Comparison of ENCODE assay signal across 23 cellular contexts in genomic region chr1:175597206-175597605, GRCh38.
"Had no signal": no experiment of that assay in that cellular context is flagged by ENCODE, and none has a peak within 500 bp of the region (broad histone marks: within the 10 kb centered on the region; RNA-seq: fewer than 3 reads in every experiment).

No MANE protein-coding gene starts in this region.

- H3K27me3 ChIP-seq: testis had no signal

- H3K27ac ChIP-seq: coronary artery, esophagus muscularis mucosa, testis had no signal

- DNase-seq: activated B cell treated with CpG ODN at 0.5 μM for 24 hours; activated CD4-positive, alpha-beta T cell treated with anti-CD3 and anti-CD28 coated beads, Interleukin-2, amount 50 U/mL, for 1 hour; activated CD8-positive, alpha-beta memory T cell treated with anti-CD3 and anti-CD28 coated beads, Interleukin-2, amount 10 ng/mL, durations not matched to agents 7 days and 5 days; activated CD8-positive, alpha-beta T cell treated with anti-CD3 and anti-CD28 coated beads, Interleukin-2, amount 10 ng/mL, durations not matched to agents 7 days and 5 days; activated naive CD4-positive, alpha-beta T cell; activated T-cell treated with anti-CD3 and anti-CD28 coated beads for 4 hours; activated T-cell treated with anti-CD3 and anti-CD28 coated beads, Interleukin-2, amount 50 U/mL, for 72 hours; cerebellar nuclear complex; foreskin melanocyte; left lung; naive B cell; posterior cingulate gyrus; right cardiac atrium; stimulated activated CD4-positive, alpha-beta T cell treated with anti-CD3 and anti-CD28 coated beads, Interleukin-2, amount 100 ng/mL, for 48 hours; stimulated activated naive CD8-positive, alpha-beta T cell treated with anti-CD3 and anti-CD28 coated beads, Interleukin-15, Interleukin-2, amounts not matched to agents 100 U/mL and 50 U/mL, for 24 hours; T-helper 2 cell; testis; trophoblast cell had no signal

- H3K9me3 ChIP-seq: esophagus muscularis mucosa, left lung, testis had no signal

- H3K4me3 ChIP-seq: coronary artery, esophagus muscularis mucosa, left lung, lung, testis had no signal

- H3K36me3 ChIP-seq: esophagus muscularis mucosa, left lung had no signal

- H3K4me1 ChIP-seq: left lung, testis had no signal

- FAIRE-seq: islet of Langerhans, urothelium cell line had no signal
